In the genomic region with DNA sequence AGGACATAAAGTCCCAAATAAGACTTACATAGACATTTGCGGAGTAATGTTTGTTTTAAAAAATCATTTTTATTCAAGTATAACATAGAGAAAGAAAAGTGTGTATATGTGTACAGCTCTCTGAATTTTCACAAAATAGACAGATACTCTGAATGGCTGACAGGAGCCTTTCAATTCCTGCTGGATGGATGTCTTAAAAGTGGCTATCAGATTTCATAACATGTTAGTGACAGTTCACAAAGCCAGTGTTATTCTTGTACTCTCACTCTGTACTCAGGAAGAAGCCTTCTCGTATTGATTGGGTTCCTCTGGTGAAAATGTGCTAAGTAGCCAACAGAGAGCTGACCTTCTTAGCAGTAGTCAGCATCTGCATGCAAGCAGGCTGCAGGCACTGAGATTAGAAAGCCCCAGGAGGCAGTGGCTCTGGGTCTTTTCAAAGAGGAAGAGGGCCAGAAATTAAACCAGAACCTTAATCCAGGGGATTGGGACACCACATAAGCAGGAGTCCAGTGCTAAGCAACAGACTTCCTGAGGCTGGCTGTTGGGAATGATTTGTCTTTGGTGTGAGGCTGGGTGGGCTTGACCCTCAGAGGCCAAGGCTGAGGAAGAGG, we compare ENCODE assay signal across 1 cellular context.
TF ChIP-seq lines count a peak whose summit lies in the region.

No MANE protein-coding gene starts in this region.

TF ChIP-seq in HepG2, 621 proteins besides CTCF, POLR2A, EP300 and RAD21:
- TF ChIP-seq HNF4G (IDR thresholded peaks at IDR 0.05; ENCODE audit: borderline replicate concordance, low read depth, low read length) (no peak), HNF4G (CRISPR knock-in tag; IDR thresholded peaks at IDR 0.05; ENCODE audit: borderline replicate concordance, low read depth) (no peak), BRD4 (CRISPR knock-in tag; IDR thresholded peaks at IDR 0.05) (no peak), REXO4 (CRISPR knock-in tag; IDR thresholded peaks at IDR 0.05; ENCODE audit: borderline replicate concordance) (no peak), HDAC1 (CRISPR knock-in tag; IDR thresholded peaks at IDR 0.05) (no peak), NAIF1 (CRISPR knock-in tag; IDR thresholded peaks at IDR 0.05; ENCODE audit: borderline replicate concordance) (no peak), DNMT3B (CRISPR knock-in tag; conservative IDR thresholded peaks at IDR 0.05) (no peak), TGIF2 (CRISPR knock-in tag; IDR thresholded peaks at IDR 0.05) (no peak), ELF3 (CRISPR knock-in tag; IDR thresholded peaks at IDR 0.05) (no peak), RFX5 (IDR thresholded peaks at IDR 0.05; ENCODE audit: low read depth, low read length) (no peak), SATB2 (CRISPR knock-in tag; IDR thresholded peaks at IDR 0.05) (no peak), ZNF296 (CRISPR knock-in tag; conservative IDR thresholded peaks at IDR 0.05) (no peak), MIER3 (CRISPR knock-in tag; IDR thresholded peaks at IDR 0.05; ENCODE audit: borderline replicate concordance) (no peak), SALL1 (CRISPR knock-in tag; IDR thresholded peaks at IDR 0.05) (no peak)
- TF ChIP-seq, protein P1, sequence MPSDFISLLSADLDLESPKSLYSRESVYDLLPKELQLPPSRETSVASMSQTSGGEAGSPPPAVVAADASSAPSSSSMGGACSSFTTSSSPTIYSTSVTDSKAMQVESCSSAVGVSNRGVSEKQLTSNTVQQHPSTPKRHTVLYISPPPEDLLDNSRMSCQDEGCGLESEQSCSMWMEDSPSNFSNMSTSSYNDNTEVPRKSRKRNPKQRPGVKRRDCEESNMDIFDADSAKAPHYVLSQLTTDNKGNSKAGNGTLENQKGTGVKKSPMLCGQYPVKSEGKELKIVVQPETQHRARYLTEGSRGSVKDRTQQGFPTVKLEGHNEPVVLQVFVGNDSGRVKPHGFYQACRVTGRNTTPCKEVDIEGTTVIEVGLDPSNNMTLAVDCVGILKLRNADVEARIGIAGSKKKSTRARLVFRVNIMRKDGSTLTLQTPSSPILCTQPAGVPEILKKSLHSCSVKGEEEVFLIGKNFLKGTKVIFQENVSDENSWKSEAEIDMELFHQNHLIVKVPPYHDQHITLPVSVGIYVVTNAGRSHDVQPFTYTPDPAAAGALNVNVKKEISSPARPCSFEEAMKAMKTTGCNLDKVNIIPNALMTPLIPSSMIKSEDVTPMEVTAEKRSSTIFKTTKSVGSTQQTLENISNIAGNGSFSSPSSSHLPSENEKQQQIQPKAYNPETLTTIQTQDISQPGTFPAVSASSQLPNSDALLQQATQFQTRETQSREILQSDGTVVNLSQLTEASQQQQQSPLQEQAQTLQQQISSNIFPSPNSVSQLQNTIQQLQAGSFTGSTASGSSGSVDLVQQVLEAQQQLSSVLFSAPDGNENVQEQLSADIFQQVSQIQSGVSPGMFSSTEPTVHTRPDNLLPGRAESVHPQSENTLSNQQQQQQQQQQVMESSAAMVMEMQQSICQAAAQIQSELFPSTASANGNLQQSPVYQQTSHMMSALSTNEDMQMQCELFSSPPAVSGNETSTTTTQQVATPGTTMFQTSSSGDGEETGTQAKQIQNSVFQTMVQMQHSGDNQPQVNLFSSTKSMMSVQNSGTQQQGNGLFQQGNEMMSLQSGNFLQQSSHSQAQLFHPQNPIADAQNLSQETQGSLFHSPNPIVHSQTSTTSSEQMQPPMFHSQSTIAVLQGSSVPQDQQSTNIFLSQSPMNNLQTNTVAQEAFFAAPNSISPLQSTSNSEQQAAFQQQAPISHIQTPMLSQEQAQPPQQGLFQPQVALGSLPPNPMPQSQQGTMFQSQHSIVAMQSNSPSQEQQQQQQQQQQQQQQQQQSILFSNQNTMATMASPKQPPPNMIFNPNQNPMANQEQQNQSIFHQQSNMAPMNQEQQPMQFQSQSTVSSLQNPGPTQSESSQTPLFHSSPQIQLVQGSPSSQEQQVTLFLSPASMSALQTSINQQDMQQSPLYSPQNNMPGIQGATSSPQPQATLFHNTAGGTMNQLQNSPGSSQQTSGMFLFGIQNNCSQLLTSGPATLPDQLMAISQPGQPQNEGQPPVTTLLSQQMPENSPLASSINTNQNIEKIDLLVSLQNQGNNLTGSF (CRISPR knock-in tag; IDR thresholded peaks at IDR 0.05) = no peak
- TF ChIP-seq, protein P2, sequence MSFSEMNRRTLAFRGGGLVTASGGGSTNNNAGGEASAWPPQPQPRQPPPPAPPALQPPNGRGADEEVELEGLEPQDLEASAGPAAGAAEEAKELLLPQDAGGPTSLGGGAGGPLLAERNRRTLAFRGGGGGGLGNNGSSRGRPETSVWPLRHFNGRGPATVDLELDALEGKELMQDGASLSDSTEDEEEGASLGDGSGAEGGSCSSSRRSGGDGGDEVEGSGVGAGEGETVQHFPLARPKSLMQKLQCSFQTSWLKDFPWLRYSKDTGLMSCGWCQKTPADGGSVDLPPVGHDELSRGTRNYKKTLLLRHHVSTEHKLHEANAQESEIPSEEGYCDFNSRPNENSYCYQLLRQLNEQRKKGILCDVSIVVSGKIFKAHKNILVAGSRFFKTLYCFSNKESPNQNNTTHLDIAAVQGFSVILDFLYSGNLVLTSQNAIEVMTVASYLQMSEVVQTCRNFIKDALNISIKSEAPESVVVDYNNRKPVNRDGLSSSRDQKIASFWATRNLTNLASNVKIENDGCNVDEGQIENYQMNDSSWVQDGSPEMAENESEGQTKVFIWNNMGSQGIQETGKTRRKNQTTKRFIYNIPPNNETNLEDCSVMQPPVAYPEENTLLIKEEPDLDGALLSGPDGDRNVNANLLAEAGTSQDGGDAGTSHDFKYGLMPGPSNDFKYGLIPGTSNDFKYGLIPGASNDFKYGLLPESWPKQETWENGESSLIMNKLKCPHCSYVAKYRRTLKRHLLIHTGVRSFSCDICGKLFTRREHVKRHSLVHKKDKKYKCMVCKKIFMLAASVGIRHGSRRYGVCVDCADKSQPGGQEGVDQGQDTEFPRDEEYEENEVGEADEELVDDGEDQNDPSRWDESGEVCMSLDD (CRISPR knock-in tag; IDR thresholded peaks at IDR 0.05; ENCODE audit: borderline replicate concordance) = no peak
- TF ChIP-seq, protein P3, sequence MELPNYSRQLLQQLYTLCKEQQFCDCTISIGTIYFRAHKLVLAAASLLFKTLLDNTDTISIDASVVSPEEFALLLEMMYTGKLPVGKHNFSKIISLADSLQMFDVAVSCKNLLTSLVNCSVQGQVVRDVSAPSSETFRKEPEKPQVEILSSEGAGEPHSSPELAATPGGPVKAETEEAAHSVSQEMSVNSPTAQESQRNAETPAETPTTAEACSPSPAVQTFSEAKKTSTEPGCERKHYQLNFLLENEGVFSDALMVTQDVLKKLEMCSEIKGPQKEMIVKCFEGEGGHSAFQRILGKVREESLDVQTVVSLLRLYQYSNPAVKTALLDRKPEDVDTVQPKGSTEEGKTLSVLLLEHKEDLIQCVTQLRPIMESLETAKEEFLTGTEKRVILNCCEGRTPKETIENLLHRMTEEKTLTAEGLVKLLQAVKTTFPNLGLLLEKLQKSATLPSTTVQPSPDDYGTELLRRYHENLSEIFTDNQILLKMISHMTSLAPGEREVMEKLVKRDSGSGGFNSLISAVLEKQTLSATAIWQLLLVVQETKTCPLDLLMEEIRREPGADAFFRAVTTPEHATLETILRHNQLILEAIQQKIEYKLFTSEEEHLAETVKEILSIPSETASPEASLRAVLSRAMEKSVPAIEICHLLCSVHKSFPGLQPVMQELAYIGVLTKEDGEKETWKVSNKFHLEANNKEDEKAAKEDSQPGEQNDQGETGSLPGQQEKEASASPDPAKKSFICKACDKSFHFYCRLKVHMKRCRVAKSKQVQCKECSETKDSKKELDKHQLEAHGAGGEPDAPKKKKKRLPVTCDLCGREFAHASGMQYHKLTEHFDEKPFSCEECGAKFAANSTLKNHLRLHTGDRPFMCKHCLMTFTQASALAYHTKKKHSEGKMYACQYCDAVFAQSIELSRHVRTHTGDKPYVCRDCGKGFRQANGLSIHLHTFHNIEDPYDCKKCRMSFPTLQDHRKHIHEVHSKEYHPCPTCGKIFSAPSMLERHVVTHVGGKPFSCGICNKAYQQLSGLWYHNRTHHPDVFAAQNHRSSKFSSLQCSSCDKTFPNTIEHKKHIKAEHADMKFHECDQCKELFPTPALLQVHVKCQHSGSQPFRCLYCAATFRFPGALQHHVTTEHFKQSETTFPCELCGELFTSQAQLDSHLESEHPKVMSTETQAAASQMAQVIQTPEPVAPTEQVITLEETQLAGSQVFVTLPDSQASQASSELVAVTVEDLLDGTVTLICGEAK (IDR thresholded peaks at IDR 0.05) = no peak
- TF ChIP-seq, protein P3 (CRISPR knock-in tag; IDR thresholded peaks at IDR 0.05) = no peak
